ENCODE assay signal across 8 cellular contexts in the genomic region with DNA sequence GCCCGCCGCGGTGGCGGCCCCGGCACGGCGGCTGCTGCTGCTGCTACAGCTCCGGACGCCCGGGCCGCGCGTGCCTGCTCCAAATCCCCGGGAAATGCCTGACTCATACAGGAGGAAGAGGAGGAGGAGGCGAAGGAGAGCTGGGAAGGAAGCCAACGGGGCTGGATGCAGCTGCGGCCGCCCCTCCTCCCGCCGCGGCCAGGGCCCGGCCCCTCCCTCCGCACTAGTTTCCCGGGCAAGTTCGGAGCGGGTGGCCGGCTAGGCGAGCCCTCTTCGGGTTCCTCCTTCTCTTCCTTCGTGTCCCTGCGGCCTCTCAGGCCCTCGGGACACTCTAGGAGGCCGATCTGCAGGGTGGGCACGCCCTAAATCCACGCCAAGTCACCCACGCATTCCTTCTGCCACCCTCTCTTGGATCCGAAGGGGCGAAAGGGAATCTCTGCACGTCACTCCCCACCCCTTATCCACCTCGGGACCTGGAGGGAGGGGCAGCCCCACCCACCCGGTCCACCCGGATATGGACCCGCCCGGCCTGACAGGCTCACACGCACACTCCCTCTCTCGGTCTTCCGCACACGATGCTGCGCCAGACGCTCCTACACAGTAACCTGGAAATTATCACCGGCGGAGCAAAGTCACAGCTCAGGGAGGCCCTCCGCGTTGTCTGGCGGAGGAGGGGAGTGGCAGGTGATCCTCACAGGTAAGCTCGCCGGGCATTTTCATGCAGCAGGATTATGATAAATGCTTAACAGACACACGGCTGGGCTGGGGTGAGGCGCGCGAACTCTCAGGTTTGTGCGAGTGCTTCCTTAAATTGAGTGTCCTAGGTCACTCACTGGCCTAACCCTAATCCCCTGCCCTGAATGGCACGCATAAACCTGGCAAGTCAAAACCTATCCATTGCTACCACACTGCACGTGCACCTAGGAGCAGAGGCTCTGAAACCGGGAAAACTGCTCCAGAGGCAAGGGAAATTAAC. TPM values are rescaled to one million over a fixed set of nuclear protein-coding genes. Genes with fewer than 3 reads are reported as not detected.
DNase-seq lines count a peak whose midpoint lies in the region; ATAC-seq, FAIRE-seq and TF ChIP-seq lines count a peak whose summit lies in the region.

A gene with protein sequence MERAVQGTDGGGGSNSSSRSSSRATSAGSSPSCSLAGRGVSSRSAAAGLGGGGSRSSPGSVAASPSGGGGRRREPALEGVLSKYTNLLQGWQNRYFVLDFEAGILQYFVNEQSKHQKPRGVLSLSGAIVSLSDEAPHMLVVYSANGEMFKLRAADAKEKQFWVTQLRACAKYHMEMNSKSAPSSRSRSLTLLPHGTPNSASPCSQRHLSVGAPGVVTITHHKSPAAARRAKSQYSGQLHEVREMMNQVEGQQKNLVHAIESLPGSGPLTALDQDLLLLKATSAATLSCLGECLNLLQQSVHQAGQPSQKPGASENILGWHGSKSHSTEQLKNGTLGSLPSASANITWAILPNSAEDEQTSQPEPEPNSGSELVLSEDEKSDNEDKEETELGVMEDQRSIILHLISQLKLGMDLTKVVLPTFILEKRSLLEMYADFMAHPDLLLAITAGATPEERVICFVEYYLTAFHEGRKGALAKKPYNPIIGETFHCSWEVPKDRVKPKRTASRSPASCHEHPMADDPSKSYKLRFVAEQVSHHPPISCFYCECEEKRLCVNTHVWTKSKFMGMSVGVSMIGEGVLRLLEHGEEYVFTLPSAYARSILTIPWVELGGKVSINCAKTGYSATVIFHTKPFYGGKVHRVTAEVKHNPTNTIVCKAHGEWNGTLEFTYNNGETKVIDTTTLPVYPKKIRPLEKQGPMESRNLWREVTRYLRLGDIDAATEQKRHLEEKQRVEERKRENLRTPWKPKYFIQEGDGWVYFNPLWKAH (minus strand): TSS at position 57 of the 976 bp plus-strand sequence. CDS start 83 bp downstream, outside the sequence.
A gene (plus strand): TSS at position 545 of the 976 bp plus-strand sequence. CDS start 7,330 bp downstream, outside the sequence.

- ATAC-seq in GM23338: peak; percentile 82

- peaks cover 36% of the 10 kb centered on the region for H3K36me3 Mint-ChIP-seq in GM23338 (ENCODE audit: low read depth)

- H3K79me2 ChIP-seq in GM23338 (replicated peaks; ENCODE audit: insufficient read depth): peaks cover 64% of the 10 kb centered on the region

- 0 out of 2 replicates have a peak, but pooled peaks cover 2% of the 10 kb centered on the region for H3F3A ChIP-seq in GM23338 (replicated peaks; ENCODE audit: low read depth)

- peak within 1 kb of the TSS; percentile 89 for H3K4me3 Mint-ChIP-seq in GM23338

- intact Hi-C loops in esophagus muscularis mucosa (cut with DNase I): no loop called here

- H3K4me1 ChIP-seq in GM23338 (ENCODE audit: insufficient read depth) (peaks cover 30% of the 10 kb centered on the region), esophagus muscularis mucosa (peaks cover 14 to 28% (median 26%) of the 10 kb centered on the region in 4 donors)

- WGBS in esophagus muscularis mucosa: 16% methylated on average over 47 of the region's 65 CpGs

- no peaks in the 10 kb centered on the region for H3K9me3 ChIP-seq in esophagus muscularis mucosa

- H3K9me3 Mint-ChIP-seq in GM23338: no peaks in the 10 kb centered on the region

- H4K20me1 ChIP-seq in GM23338 (replicated peaks; ENCODE audit: insufficient read depth): peaks cover 16% of the 10 kb centered on the region; the same call in 1 of the 2 replicates

- peaks cover 5% of the 10 kb centered on the region; the same call in 1 of the 2 replicates for H3K36me3 ChIP-seq in GM23338 (ENCODE audit: insufficient read depth)
- no peaks in the 10 kb centered on the region for H3K36me3 ChIP-seq in esophagus muscularis mucosa

- peak within 1 kb of the TSS; percentile 95 for H3K4me3 ChIP-seq in GM23338
- peak within 1 kb of the TSS; percentile 74 to 86 (median 78) for H3K4me3 ChIP-seq in esophagus muscularis mucosa

- peak within 1 kb of the TSS; percentile 87 for H3K27ac ChIP-seq in GM23338 (ENCODE audit: low read depth)
- H3K27ac ChIP-seq in esophagus muscularis mucosa (replicated peaks in 1 of 4): peak within 1 kb of the TSS; percentile 82 to 90 (median 85)
- H3K27ac ChIP-seq in substantia nigra (ENCODE audit: low read depth, low read length, poor library complexity, severe bottlenecking): no peak within 1 kb of the TSS

- TF ChIP-seq CTCF in GM23338 (conservative IDR thresholded peaks at IDR 0.05; ENCODE audit: low read depth in 2 of 2): no peak
- no peak for TF ChIP-seq CTCF in esophagus muscularis mucosa (IDR thresholded peaks at IDR 0.05)

- H3K27ac Mint-ChIP-seq in GM23338: peak within 1 kb of the TSS; percentile 91

- peak within 1 kb of the TSS; percentile 98 for H3K4me2 ChIP-seq in GM23338

- H3K4me1 Mint-ChIP-seq in GM23338: peaks cover 34% of the 10 kb centered on the region

- no peaks in the 10 kb centered on the region for H3K9me2 ChIP-seq in GM23338 (ENCODE audit: insufficient read depth)

- H3K27me3 Mint-ChIP-seq in GM23338 (ENCODE audit: insufficient read depth, low read depth, poor library complexity): peaks cover 18% of the 10 kb centered on the region

- TF ChIP-seq POLR2A in esophagus muscularis mucosa (IDR thresholded peaks at IDR 0.05; ENCODE audit: low read depth) (no peak), GM12891 (IDR thresholded peaks at IDR 0.05; ENCODE audit: low read depth, low read length) (no peak)

- TF ChIP-seq EP300 in esophagus muscularis mucosa (IDR thresholded peaks at IDR 0.05): no peak

- no peaks in the 10 kb centered on the region for H3K27me3 ChIP-seq in GM23338 (ENCODE audit: insufficient read depth)
- H3K27me3 ChIP-seq in esophagus muscularis mucosa: no peaks in the 10 kb centered on the region

- DNase-seq in COLO829 (ENCODE audit: low spot score) (peak; percentile 50), GM23338 (ENCODE audit: low spot score) (peak; percentile 83), NCI-H2171 treated with DMSO at 0.1 percent for 48 hours (lab: John Stamatoyannopoulos, UW) (peak; percentile 71), esophagus muscularis mucosa (ENCODE audit: extremely low spot score) (peak; percentile 94), midbrain (lab: John Stamatoyannopoulos, UW) (peak; percentile 56), substantia nigra (lab: John Stamatoyannopoulos, UW) (peak in 46 of 49 donors; percentile 3 to 88 (median 46)), GM12891 (ENCODE audit: insufficient read length, low spot score) (no peak)
- DNase-seq in activated CD8-positive, alpha-beta memory T cell treated with anti-CD3 and anti-CD28 coated beads, Interleukin-2, amount 50 U/mL, for 4 hours: peak; percentile 16

- peak within 1 kb of the TSS; percentile 96 for H2AFZ ChIP-seq in GM23338

- no peak for FAIRE-seq in GM12891 (lab: Jason Lieb, UNC)

TF ChIP-seq in GM23338, 12 proteins besides CTCF, POLR2A, EP300 and RAD21 (continues in another document):
- no peak for TF ChIP-seq ZNF114 (CRISPR knock-in tag; IDR thresholded peaks at IDR 0.05)
- TF ChIP-seq, protein P1, sequence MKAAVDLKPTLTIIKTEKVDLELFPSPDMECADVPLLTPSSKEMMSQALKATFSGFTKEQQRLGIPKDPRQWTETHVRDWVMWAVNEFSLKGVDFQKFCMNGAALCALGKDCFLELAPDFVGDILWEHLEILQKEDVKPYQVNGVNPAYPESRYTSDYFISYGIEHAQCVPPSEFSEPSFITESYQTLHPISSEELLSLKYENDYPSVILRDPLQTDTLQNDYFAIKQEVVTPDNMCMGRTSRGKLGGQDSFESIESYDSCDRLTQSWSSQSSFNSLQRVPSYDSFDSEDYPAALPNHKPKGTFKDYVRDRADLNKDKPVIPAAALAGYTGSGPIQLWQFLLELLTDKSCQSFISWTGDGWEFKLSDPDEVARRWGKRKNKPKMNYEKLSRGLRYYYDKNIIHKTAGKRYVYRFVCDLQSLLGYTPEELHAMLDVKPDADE (IDR thresholded peaks at IDR 0.05): no peak
- no peak for TF ChIP-seq STAT1 (IDR thresholded peaks at IDR 0.05; ENCODE audit: unreplicated experiment)
- TF ChIP-seq ZNF331 (CRISPR knock-in tag; IDR thresholded peaks at IDR 0.05; ENCODE audit: low read depth): no peak
- no peak for TF ChIP-seq NANOG (IDR thresholded peaks at IDR 0.05; ENCODE audit: borderline replicate concordance)
- TF ChIP-seq JUNB (IDR thresholded peaks at IDR 0.05; ENCODE audit: unreplicated experiment): no peak
- no peak for TF ChIP-seq EZH2phosphoT487 (IDR thresholded peaks at IDR 0.05; ENCODE audit: unreplicated experiment)

TF ChIP-seq in GM12891, 5 proteins besides CTCF, POLR2A, EP300 and RAD21:
- TF ChIP-seq TAF1 (IDR thresholded peaks at IDR 0.05; ENCODE audit: low read depth, low read length) (no peak), PAX5 (IDR thresholded peaks at IDR 0.05; ENCODE audit: insufficient read depth, low read length, severe bottlenecking) (no peak), POLR2AphosphoS5 (IDR thresholded peaks at IDR 0.05; ENCODE audit: low read depth, low read length) (no peak), POU2F2 (IDR thresholded peaks at IDR 0.05; ENCODE audit: low read depth, low read length) (no peak), SPI1 (IDR thresholded peaks at IDR 0.05; ENCODE audit: low read depth, low read length) (no peak)

RNA-seq across cellular contexts. Expression of the first gene that starts in this region (rescaled TPM):
- 149 and 204 TPM in 2 replicates for total RNA-seq in GM23338 (2014; rRNA removed; shearing (Covaris generic))
- polyA plus RNA-seq in GM23338 (2016; fragmentation: Nextera tagmentation; extraction: Ambion mirVana): 20.0 and 23.8 TPM in 2 replicates
- total RNA-seq in esophagus muscularis mucosa: 10 to 100 TPM in 1 of 4 donors, 1 to 10 TPM in 3; 6.3 to 12.2 (median 7.6) TPM
- 0.15 TPM for polyA plus RNA-seq in GM12891 (2012; ENCODE audit: low read depth, missing spikeins)

RNA-seq across cellular contexts. Expression of the second gene that starts in this region (rescaled TPM):
- total RNA-seq in GM23338 (2014; rRNA removed; shearing (Covaris generic)): 12.4 and 14.7 TPM in 2 replicates
- polyA plus RNA-seq in GM23338 (2016; fragmentation: Nextera tagmentation; extraction: Ambion mirVana): 2.7 and 5.2 TPM in 2 replicates
- total RNA-seq in esophagus muscularis mucosa: under 1 TPM; under 0.01 to 0.66 (median 0.28) TPM
- not detected for polyA plus RNA-seq in GM12891 (2012; ENCODE audit: low read depth, missing spikeins)

Comparison
In these comparisons a context has a peak if more than half of its experiments do, and no peak if none do; other contexts are left out.
1. RNA of the first gene that starts in this region (total RNA-seq): 149 to 204 TPM in GM23338; 6.3 to 12.2 TPM in esophagus muscularis mucosa; every median in the first group is over 10 times any median in the second.